Comparison of ENCODE assay signal across 1 cellular context in the genomic region with DNA sequence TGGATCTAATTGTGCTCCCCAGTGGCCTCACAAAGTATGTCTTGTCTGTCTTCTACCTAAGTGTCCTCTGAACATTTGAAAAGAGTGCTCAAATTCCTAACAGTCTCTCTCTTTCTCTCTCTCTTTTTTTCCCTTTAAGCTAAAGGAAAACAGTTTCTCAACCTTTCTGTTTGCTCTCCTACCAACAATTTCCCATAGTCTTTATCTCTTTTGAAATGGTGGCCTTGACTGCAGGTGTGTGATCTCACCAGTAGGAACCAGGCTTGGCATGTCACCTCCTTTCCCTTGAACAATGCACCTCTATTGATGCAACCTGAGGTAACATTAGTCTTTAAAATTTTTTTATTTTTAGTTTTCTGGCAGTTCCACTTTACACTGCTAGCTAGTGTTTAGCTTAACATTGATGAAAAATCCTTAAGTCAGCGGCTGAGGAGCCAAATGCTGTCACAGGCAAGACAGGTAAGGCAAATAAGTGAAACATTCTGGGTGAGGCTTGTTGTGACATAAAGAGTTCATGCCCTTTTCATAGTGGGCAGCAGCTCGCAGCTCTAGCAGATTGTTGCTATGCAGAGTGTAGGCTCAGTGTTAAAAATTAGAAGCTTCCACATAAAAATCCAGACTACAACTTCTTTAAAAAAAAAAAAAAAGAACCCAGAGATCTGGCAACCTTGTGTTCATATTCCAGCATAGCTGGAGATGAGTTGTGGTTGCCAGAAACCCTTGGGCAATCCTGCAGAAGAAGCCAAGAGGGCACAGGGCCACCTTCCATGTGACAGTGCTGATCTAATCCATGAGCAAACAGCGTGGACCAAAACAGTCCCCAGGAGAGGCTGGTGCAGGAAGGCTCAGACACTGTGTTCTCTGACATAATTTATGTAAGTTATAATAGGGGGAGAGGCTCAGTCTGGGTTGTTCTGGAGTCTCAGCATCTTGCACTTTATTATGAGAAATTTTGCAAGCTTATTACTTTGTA.
TF ChIP-seq lines count a peak whose summit lies in the region.

No MANE protein-coding gene starts in this region.

TF ChIP-seq in SK-N-SH, 30 proteins besides CTCF, POLR2A, EP300 and RAD21 (continued from another document):
- TF ChIP-seq MAX (IDR thresholded peaks at IDR 0.05; ENCODE audit: low read depth) (no peak), TAF1 (IDR thresholded peaks at IDR 0.05; ENCODE audit: borderline replicate concordance, low read depth, low read length) (no peak)
